In genomic region chr11:129066229-129066628, GRCh38 we compare ENCODE assay signal across 35 cellular contexts.
"Had no signal": no experiment of that assay in that cellular context is flagged by ENCODE, and none has a peak within 500 bp of the region (broad histone marks: within the 10 kb centered on the region; RNA-seq: fewer than 3 reads in every experiment).

No MANE protein-coding gene starts in this region.

- DNase-seq: Karpas-422, Kasumi-1, KG1, MG63, MM.1S, MV-4-11, NCI-H1048, NCI-H1092, NCI-H1092 treated with DMSO at 0.1 percent for 48 hours, NCI-H1105, NCI-H1105 treated with DMSO at 0.1 percent for 48 hours, NCI-H1417, NCI-H1417 treated with DMSO at 0.1 percent for 48 hours, NCI-H1436, NCI-H1436 treated with DMSO at 0.1 percent for 48 hours, NCI-H146, NCI-H1694, NCI-H1694 treated with DMSO at 0.1 percent for 48 hours, NCI-H187, NCI-H187 treated with DMSO at 0.1 percent for 48 hours, NCI-H1930, NCI-H2029, NCI-H2029 treated with DMSO at 0.1 percent for 48 hours, NCI-H2081, NCI-H2081 treated with DMSO at 0.1 percent for 48 hours, NCI-H2107, NCI-H2171, NCI-H2171 treated with DMSO at 0.1 percent for 48 hours, NCI-H2227 treated with DMSO at 0.1 percent for 48 hours, NCI-H226, NCI-H345, NCI-H446, NCI-H446 treated with DMSO at 0.1 percent for 48 hours, NCI-H510A had no signal

- H3K27ac ChIP-seq: KMS-11 had no signal

- H3K4me3 ChIP-seq: MG63 had no signal

- H3K36me3 ChIP-seq: MG63 had no signal

- H3K27me3 ChIP-seq: MG63 had no signal

- H3K9me3 ChIP-seq: MG63 had no signal
